22 cellular contexts compared by ENCODE assay signal in genomic region chr9:76883341-76883740, GRCh38. TPM values are rescaled to one million over a fixed set of nuclear protein-coding genes. Genes with fewer than 3 reads are reported as not detected.
DNase-seq lines count a peak whose midpoint lies in the region; ATAC-seq and TF ChIP-seq lines count a peak whose summit lies in the region.
"Had no signal": no experiment of that assay in that cellular context is flagged by ENCODE, and none has a peak within 500 bp of the region (broad histone marks: within the 10 kb centered on the region; RNA-seq: fewer than 3 reads in every experiment).

No MANE protein-coding gene starts in this region.

- H3F3A ChIP-seq in GM23338 (replicated peaks; ENCODE audit: low read depth) = no peaks in the 10 kb centered on the region

- peak overlapping the region; percentile 26 for H3K27ac ChIP-seq in GM23338 (ENCODE audit: low read depth)
- peak overlapping the region; percentile 63 for H3K27ac ChIP-seq in OCI-LY3 (ENCODE audit: low read length)
- H3K27ac ChIP-seq in iPS-20b (ENCODE audit: low read length) = peak overlapping the region; percentile 29
- H3K27ac ChIP-seq in stomach smooth muscle (ENCODE audit: low read length) = peak overlapping the region; percentile 12
- H3K27ac ChIP-seq in heart right ventricle = no peak overlapping the region
- H3K27ac ChIP-seq: BLaER1 treated with 17β-estradiol and CSF1 and Interleukin-3, amounts not matched to agents 10 nM and 100 nM; GM23248; PC-9; SJSA1 had no signal

- H3K9me3 Mint-ChIP-seq in GM23338 = no peaks in the 10 kb centered on the region
- H3K9me3 Mint-ChIP-seq: CD4-positive, alpha-beta T cell; H9 had no signal

- H3K9ac ChIP-seq in OCI-LY3 (ENCODE audit: low read length) (no peak overlapping the region), iPS-20b (ENCODE audit: low read depth, low read length) (no peak overlapping the region), stomach smooth muscle (ENCODE audit: low read length in 2 of 2) (no peak overlapping the region)
- H3K9ac ChIP-seq: BLaER1 treated with 17β-estradiol and CSF1 and Interleukin-3, amounts not matched to agents 10 nM and 100 nM; GM23248 had no signal

- ATAC-seq in GM23338 (no peak), mucosa of descending colon (no peak), heart right ventricle (no peak)
- ATAC-seq: Right ventricle myocardium inferior had no signal

- no peaks in the 10 kb centered on the region for H3K36me3 Mint-ChIP-seq in GM23338 (ENCODE audit: low read depth)

- peaks cover 25% of the 10 kb centered on the region for H3K4me1 Mint-ChIP-seq in GM23338

- peaks cover 5% of the 10 kb centered on the region; the same call in 1 of the 2 replicates for H3K79me2 ChIP-seq in GM23338 (replicated peaks; ENCODE audit: insufficient read depth)
- H3K79me2 ChIP-seq in OCI-LY3 (ENCODE audit: low read length) = no peaks in the 10 kb centered on the region

- H3K4me1 ChIP-seq in GM23338 (ENCODE audit: insufficient read depth) = peaks cover 32% of the 10 kb centered on the region
- H3K4me1 ChIP-seq in OCI-LY3 (ENCODE audit: low read length) = peaks cover 47% of the 10 kb centered on the region
- H3K4me1 ChIP-seq in iPS-20b (ENCODE audit: insufficient read depth, low read length) = peaks cover 21% of the 10 kb centered on the region
- H3K4me1 ChIP-seq in stomach smooth muscle (ENCODE audit: control insufficient read depth, insufficient read depth, low read length) = peaks cover 23% of the 10 kb centered on the region
- peaks cover 8% of the 10 kb centered on the region for H3K4me1 ChIP-seq in mucosa of descending colon (ENCODE audit: low read depth)
- no peaks in the 10 kb centered on the region for H3K4me1 ChIP-seq in heart right ventricle
- H3K4me1 ChIP-seq: SJSA1 had no signal

- H3K27me3 ChIP-seq in GM23338 (ENCODE audit: insufficient read depth) = no peaks in the 10 kb centered on the region
- H3K27me3 ChIP-seq in OCI-LY3 (ENCODE audit: low read depth, low read length) = no peaks in the 10 kb centered on the region
- no peaks in the 10 kb centered on the region for H3K27me3 ChIP-seq in iPS-20b (ENCODE audit: insufficient read depth, low read length)
- no peaks in the 10 kb centered on the region for H3K27me3 ChIP-seq in stomach smooth muscle (ENCODE audit: control insufficient read depth in 1 of 2, insufficient read depth in 2 of 2, low read length in 2 of 2)
- no peaks in the 10 kb centered on the region for H3K27me3 ChIP-seq in heart right ventricle
- H3K27me3 ChIP-seq: BLaER1 treated with 17β-estradiol and CSF1 and Interleukin-3, amounts not matched to agents 10 nM and 100 nM; MG63; SJSA1 had no signal

- 0 out of 2 replicates have a peak overlapping the region, but pooled peaks have one; percentile 33 for H3K4me2 ChIP-seq in GM23338
- H3K4me2 ChIP-seq in OCI-LY3 (ENCODE audit: low read length) = peak overlapping the region; percentile 59
- H3K4me2 ChIP-seq: PC-9 had no signal

- H3K4me3 Mint-ChIP-seq in GM23338 = no peak overlapping the region
- H3K4me3 Mint-ChIP-seq: CD4-positive, alpha-beta T cell; H9 had no signal

- H3K9me2 ChIP-seq in GM23338 (ENCODE audit: insufficient read depth) = no peaks in the 10 kb centered on the region

- H3K27me3 Mint-ChIP-seq in GM23338 (ENCODE audit: insufficient read depth, low read depth, poor library complexity) = peaks cover 2% of the 10 kb centered on the region
- H3K27me3 Mint-ChIP-seq: CD4-positive, alpha-beta T cell had no signal

- H3K9me3 ChIP-seq in OCI-LY3 (ENCODE audit: insufficient read depth, low read length) = no peaks in the 10 kb centered on the region
- H3K9me3 ChIP-seq in iPS-20b (ENCODE audit: insufficient read depth, low read depth, low read length) = no peaks in the 10 kb centered on the region
- H3K9me3 ChIP-seq in stomach smooth muscle (ENCODE audit: control insufficient read depth in 2 of 2, low read length in 2 of 2) = no peaks in the 10 kb centered on the region
- no peaks in the 10 kb centered on the region for H3K9me3 ChIP-seq in mucosa of descending colon
- no peaks in the 10 kb centered on the region for H3K9me3 ChIP-seq in heart right ventricle
- H3K9me3 ChIP-seq: BLaER1 treated with 17β-estradiol and CSF1 and Interleukin-3, amounts not matched to agents 10 nM and 100 nM; MG63; SJSA1 had no signal

- H4K20me1 ChIP-seq in GM23338 (replicated peaks; ENCODE audit: insufficient read depth) (no peaks in the 10 kb centered on the region), OCI-LY3 (ENCODE audit: insufficient read depth, low read length) (no peaks in the 10 kb centered on the region)
- H4K20me1 ChIP-seq: BLaER1 treated with 17β-estradiol and CSF1 and Interleukin-3, amounts not matched to agents 10 nM and 100 nM had no signal

- in situ Hi-C loops in GM13976 (cut with MboI; ENCODE audit: low sequenced_read_pairs, unreplicated experiment) = no loop called here

- H2AFZ ChIP-seq in GM23338 = no peak overlapping the region
- H2AFZ ChIP-seq in OCI-LY3 (ENCODE audit: low read depth, low read length) = peak overlapping the region; percentile 20; the same call in 1 of the 2 replicates
- H2AFZ ChIP-seq: GM23248, PC-9 had no signal

- H3K27ac Mint-ChIP-seq in GM23338 = no peak overlapping the region
- H3K27ac Mint-ChIP-seq: CD4-positive, alpha-beta T cell had no signal

- peak; percentile 36 for DNase-seq in GM23338 (ENCODE audit: low spot score)
- no peak for DNase-seq in GM13976 (ENCODE audit: low spot score)
- no peak for DNase-seq in mucosa of descending colon
- no peak for DNase-seq in heart right ventricle
- DNase-seq: CD4-positive, alpha-beta T cell; GM23248; H9; KG1; MG63; NCI-H2029 treated with DMSO at 0.1 percent for 48 hours; NCI-H2171 treated with DMSO at 0.1 percent for 48 hours; NCI-H345; NCI-H510A treated with DMSO at 0.1 percent for 48 hours; NCI-H748 treated with DMSO at 0.1 percent for 48 hours; PC-9 had no signal

- H3K36me3 ChIP-seq in GM23338 (ENCODE audit: insufficient read depth) = no peaks in the 10 kb centered on the region; the same call in 1 of the 2 replicates
- no peaks in the 10 kb centered on the region for H3K36me3 ChIP-seq in OCI-LY3 (replicated peaks; ENCODE audit: low read depth, low read length)
- no peaks in the 10 kb centered on the region for H3K36me3 ChIP-seq in iPS-20b (ENCODE audit: insufficient read depth, low read depth, low read length)
- peaks cover 0 to 6% of the 10 kb centered on the region in 2 donors for H3K36me3 ChIP-seq in stomach smooth muscle (ENCODE audit: control insufficient read depth in 2 of 2, insufficient read depth in 2 of 2, low read length in 2 of 2)
- no peaks in the 10 kb centered on the region for H3K36me3 ChIP-seq in mucosa of descending colon (ENCODE audit: low read depth)
- H3K36me3 ChIP-seq in heart right ventricle = no peaks in the 10 kb centered on the region
- H3K36me3 ChIP-seq: BLaER1 treated with 17β-estradiol and CSF1 and Interleukin-3, amounts not matched to agents 10 nM and 100 nM; MG63; SJSA1 had no signal

- no peak overlapping the region for H3K4me3 ChIP-seq in GM23338
- H3K4me3 ChIP-seq in OCI-LY3 (ENCODE audit: low read length) = no peak overlapping the region
- H3K4me3 ChIP-seq in iPS-20b (ENCODE audit: low read length) = no peak overlapping the region
- H3K4me3 ChIP-seq in stomach smooth muscle (ENCODE audit: low read length in 2 of 2) = no peak overlapping the region
- no peak overlapping the region for H3K4me3 ChIP-seq in mucosa of descending colon
- no peak overlapping the region for H3K4me3 ChIP-seq in heart right ventricle
- H3K4me3 ChIP-seq: BLaER1 treated with 17β-estradiol and CSF1 and Interleukin-3, amounts not matched to agents 10 nM and 100 nM; GM23248; MG63; PC-9; SJSA1 had no signal

- 79% methylated on average over 2 of the region's 2 CpGs for WGBS in heart right ventricle, 2 donors

- no peak for TF ChIP-seq CTCF in GM23338 (conservative IDR thresholded peaks at IDR 0.05; ENCODE audit: low read depth in 2 of 2)
- TF ChIP-seq CTCF in OCI-LY3 (IDR thresholded peaks at IDR 0.05; ENCODE audit: low read depth, low read length) = no peak
- no peak for TF ChIP-seq CTCF in GM13976 (IDR thresholded peaks at IDR 0.05; ENCODE audit: borderline replicate concordance, control extremely low read depth, extremely low read depth, insufficient read depth, missing control alignments)
- no peak for TF ChIP-seq CTCF in mucosa of descending colon (IDR thresholded peaks at IDR 0.05)
- no peak for TF ChIP-seq CTCF in heart right ventricle (IDR thresholded peaks at IDR 0.05)

- intact Hi-C loops in mucosa of descending colon (cut with DNase I, micrococcal nuclease) (no loop called here), heart right ventricle (cut with DNase I) (no loop called here)

TF ChIP-seq in GM23338, 12 proteins besides CTCF, POLR2A, EP300 and RAD21 (continues in another document):
- TF ChIP-seq POLR2AphosphoS5 (IDR thresholded peaks at IDR 0.05; ENCODE audit: low read depth) = no peak
- TF ChIP-seq, protein P1, sequence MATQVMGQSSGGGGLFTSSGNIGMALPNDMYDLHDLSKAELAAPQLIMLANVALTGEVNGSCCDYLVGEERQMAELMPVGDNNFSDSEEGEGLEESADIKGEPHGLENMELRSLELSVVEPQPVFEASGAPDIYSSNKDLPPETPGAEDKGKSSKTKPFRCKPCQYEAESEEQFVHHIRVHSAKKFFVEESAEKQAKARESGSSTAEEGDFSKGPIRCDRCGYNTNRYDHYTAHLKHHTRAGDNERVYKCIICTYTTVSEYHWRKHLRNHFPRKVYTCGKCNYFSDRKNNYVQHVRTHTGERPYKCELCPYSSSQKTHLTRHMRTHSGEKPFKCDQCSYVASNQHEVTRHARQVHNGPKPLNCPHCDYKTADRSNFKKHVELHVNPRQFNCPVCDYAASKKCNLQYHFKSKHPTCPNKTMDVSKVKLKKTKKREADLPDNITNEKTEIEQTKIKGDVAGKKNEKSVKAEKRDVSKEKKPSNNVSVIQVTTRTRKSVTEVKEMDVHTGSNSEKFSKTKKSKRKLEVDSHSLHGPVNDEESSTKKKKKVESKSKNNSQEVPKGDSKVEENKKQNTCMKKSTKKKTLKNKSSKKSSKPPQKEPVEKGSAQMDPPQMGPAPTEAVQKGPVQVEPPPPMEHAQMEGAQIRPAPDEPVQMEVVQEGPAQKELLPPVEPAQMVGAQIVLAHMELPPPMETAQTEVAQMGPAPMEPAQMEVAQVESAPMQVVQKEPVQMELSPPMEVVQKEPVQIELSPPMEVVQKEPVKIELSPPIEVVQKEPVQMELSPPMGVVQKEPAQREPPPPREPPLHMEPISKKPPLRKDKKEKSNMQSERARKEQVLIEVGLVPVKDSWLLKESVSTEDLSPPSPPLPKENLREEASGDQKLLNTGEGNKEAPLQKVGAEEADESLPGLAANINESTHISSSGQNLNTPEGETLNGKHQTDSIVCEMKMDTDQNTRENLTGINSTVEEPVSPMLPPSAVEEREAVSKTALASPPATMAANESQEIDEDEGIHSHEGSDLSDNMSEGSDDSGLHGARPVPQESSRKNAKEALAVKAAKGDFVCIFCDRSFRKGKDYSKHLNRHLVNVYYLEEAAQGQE (IDR thresholded peaks at IDR 0.05; ENCODE audit: unreplicated experiment) = no peak
- TF ChIP-seq NANOG (IDR thresholded peaks at IDR 0.05; ENCODE audit: borderline replicate concordance) = no peak

RNA-seq across cellular contexts. Expression of gene PRUNE2, which starts 22.6 kb away (rescaled TPM):
- total RNA-seq in GM23338 (2014; rRNA removed; shearing (Covaris generic)) = 22.5 and 26.5 TPM in 2 replicates
- polyA plus RNA-seq in GM23338 (2016; fragmentation: Nextera tagmentation; extraction: Ambion mirVana) (9.1 and 10.6 TPM in 2 replicates), heart right ventricle (1 to 10 TPM in 1 of 2 donors, under 1 TPM in 1; 0.87 to 1.0 TPM)
- total RNA-seq in mucosa of descending colon (100 to 1,000 TPM in 1 of 3 donors, 10 to 100 TPM in 2; 48.2 to 437 (median 62.4) TPM), heart right ventricle (1 to 10 TPM in 9 of 10 donors, under 1 TPM in 1; 0.95 to 5.7 (median 1.9) TPM)
- total RNA-seq: CD4-positive, alpha-beta T cell; G401 had no signal

Comparison
In these comparisons a context has a peak if more than half of its experiments do, and no peak if none do; other contexts are left out.
1. H3K27ac ChIP-seq: peak in GM23338 (single experiment), OCI-LY3 (single experiment), iPS-20b (single experiment) and stomach smooth muscle (single experiment); none in heart right ventricle (0 of 10).